ENCODE assay signal across 8 cellular contexts in the genomic region with DNA sequence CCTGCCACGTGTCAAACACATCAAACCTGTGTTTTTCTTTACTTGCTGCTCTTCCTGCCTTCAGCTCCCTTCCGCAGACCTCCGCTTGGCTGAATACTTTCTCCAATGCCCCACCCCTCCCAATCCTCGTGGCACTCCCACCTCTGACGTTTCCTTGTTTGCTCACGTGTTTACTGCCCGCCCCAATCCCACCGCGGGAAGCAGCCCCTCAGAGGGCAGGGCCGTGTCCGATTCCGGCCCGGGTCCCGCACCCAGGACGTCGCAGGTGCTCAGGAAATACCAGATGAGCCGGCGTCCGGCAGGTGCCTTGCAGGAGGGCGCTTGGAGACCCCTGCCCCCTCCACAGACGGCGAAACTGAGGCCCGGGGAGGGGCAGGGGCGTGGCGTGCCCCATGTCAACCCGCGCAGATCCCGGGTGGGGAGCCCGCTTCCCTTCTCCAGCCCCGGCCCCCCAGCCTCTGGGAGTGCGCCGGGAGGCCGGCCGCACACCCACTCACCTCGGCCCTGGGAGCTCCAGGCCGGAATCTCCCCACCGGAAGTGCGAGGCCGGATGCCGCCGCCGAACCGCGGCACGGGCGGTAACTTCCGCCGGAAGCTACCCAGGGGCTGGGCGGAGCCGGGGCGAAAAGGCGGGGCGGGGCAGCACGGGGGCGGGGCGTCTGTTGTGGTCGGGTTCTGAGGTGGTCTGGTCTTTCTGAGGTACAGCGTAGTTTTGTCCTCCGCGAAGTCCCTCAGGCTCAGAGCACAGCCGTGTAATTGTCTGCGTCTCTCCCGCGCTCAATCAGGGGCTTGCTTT. TPM values are rescaled to one million over a fixed set of nuclear protein-coding genes. Genes with fewer than 3 reads are reported as not detected.
DNase-seq lines count a peak whose midpoint lies in the region; ATAC-seq and TF ChIP-seq lines count a peak whose summit lies in the region.

No MANE protein-coding gene starts in this region.

- TF ChIP-seq POLR2A in GM18951 (IDR thresholded peaks at IDR 0.05; ENCODE audit: extremely low read depth, insufficient read depth, insufficient read length) = peak; percentile 80

- peak; percentile 53 for ATAC-seq in HG03196 (IDR thresholded peaks at IDR 0.05; ENCODE audit: unreplicated experiment)
- ATAC-seq in left lobe of liver = peak; percentile 96

- peak; percentile 97 for DNase-seq in AG08396 (ENCODE audit: low spot score)
- DNase-seq in NCI-H526 (lab: John Stamatoyannopoulos, UW) = peak; percentile 79 to 93
- DNase-seq in activated CD4-positive, alpha-beta T cell treated with anti-CD3 and anti-CD28 coated beads, Interleukin-2, amount 50 U/mL, for 1 hour = peak; percentile 80
- DNase-seq in dedifferentiated amniotic fluid mesenchymal stem cell (ENCODE audit: extremely low spot score) = peak; percentile 83
- peak; percentile 88 for DNase-seq in left lobe of liver (ENCODE audit: low spot score)
- DNase-seq in stimulated activated CD4-positive, alpha-beta T cell treated with anti-CD3 and anti-CD28 coated beads, Interleukin-1b, Interleukin-23, amount 100 ng/mL, for 48 hours = peak; percentile 82

- in situ Hi-C loops in GM18951 (cut with MboI; ENCODE audit: low sequenced_read_pairs, unreplicated experiment) = no loop called here

RNA-seq across cellular contexts. Expression of gene ELMO2, which starts 42.3 kb away (rescaled TPM):
- 16.4 TPM for total RNA-seq in left lobe of liver

RNA-seq across cellular contexts. Expression of gene CDH22, which starts 55.8 kb away (rescaled TPM):
- total RNA-seq in left lobe of liver = 0.08 TPM

Comparison
In these comparisons a context has a peak if more than half of its experiments do, and no peak if none do; other contexts are left out.
1. Peak in every context shown above with its lines: DNase-seq and ATAC-seq.